ENCODE assay signal across 25 cellular contexts in the genomic region with DNA sequence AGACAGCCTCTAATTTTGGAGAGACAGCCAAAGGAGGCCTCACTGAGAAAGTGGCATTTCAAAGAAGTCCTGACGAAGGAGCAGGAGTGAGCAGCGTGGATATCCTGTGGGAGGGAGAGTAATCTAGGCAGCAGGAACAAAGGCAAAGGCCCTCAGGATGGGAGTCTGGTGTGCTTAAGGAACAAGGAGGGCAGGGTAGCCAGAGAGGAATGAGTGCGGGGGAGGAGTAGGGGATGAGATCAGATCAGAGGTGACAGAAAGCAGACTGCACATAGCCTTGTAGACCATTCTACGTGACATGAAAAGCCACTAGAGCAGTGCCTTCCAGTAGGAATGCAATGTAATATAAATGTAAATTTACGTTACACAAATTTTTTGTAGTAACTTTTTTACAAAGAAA. TPM values are rescaled to one million over a fixed set of nuclear protein-coding genes. Genes with fewer than 3 reads are reported as not detected.
DNase-seq lines count a peak whose midpoint lies in the region; ATAC-seq and TF ChIP-seq lines count a peak whose summit lies in the region.
"Had no signal": no experiment of that assay in that cellular context is flagged by ENCODE, and none has a peak within 500 bp of the region (broad histone marks: within the 10 kb centered on the region; RNA-seq: fewer than 3 reads in every experiment).

No MANE protein-coding gene starts in this region.

- intact Hi-C loops in heart left ventricle (cut with DNase I) = no loop called here
- intact Hi-C loops in CD4-positive, alpha-beta memory T cell (cut with micrococcal nuclease) = no loop called here
- intact Hi-C loops in right cardiac atrium (cut with DNase I) = no loop called here

- WGBS in heart left ventricle, 4 donors = 76 to 81% (median 78%) methylated on average over 5 of the region's 5 CpGs
- 79% methylated on average over 5 of the region's 5 CpGs for WGBS in right cardiac atrium

- POLR2A ChIA-PET in CD4-positive, alpha-beta memory T cell (lab: Charles Lee; ENCODE audit: partially characterized antibody) = no interaction called here

- H3K9me3 ChIP-seq in cardiac muscle cell (ENCODE audit: low read depth) = no peaks in the 10 kb centered on the region
- H3K9me3 ChIP-seq in heart left ventricle = peaks cover 0 to 14% (median 10%) of the 10 kb centered on the region in 12 donors
- no peaks in the 10 kb centered on the region for H3K9me3 ChIP-seq in CD4-positive, alpha-beta memory T cell (ENCODE audit: control insufficient read depth in 1 of 2, low read length in 2 of 2)
- peaks cover 2% of the 10 kb centered on the region for H3K9me3 ChIP-seq in right cardiac atrium (ENCODE audit: control insufficient read depth, low read length)
- H3K9me3 ChIP-seq: Caco-2 had no signal

- DNase-seq in cardiac muscle cell (ENCODE audit: low read depth in 1 of 2, low spot score in 1 of 2) = peak; percentile 17 to 41
- DNase-seq in heart left ventricle = no peak
- DNase-seq in ecto neural progenitor cell (ENCODE audit: low spot score) = peak; percentile 60
- DNase-seq in left kidney (ENCODE audit: low read depth, low spot score) = peak; percentile 42
- no peak for DNase-seq in CD4-positive, alpha-beta memory T cell
- DNase-seq in right cardiac atrium = no peak
- DNase-seq: activated CD4-positive, CD25-positive, alpha-beta regulatory T cell treated with anti-CD3 and anti-CD28 coated beads, Interleukin-2, amount 50 U/mL, for 72 hours; activated CD8-positive, alpha-beta memory T cell treated with anti-CD3 and anti-CD28 coated beads for 24 hours; activated naive CD4-positive, alpha-beta T cell treated with anti-CD3 and anti-CD28 coated beads for 36 hours; activated T-cell treated with anti-CD3 and anti-CD28 coated beads, Interleukin-2, amount 50 U/mL, for 48 hours; Caco-2; caudate nucleus; dorsolateral prefrontal cortex; HFFc6; IMR-90; left ventricle myocardium superior; NCI-H1930; NCI-H510A; occipital lobe; retina; stimulated activated CD4-positive, alpha-beta T cell treated with anti-CD3 and anti-CD28 coated beads, Interleukin-12 subunit alpha, Interleukin-12 subunit beta, amount 100 ng/mL, for 4 hours; stimulated activated CD8-positive, alpha-beta memory T cell treated with anti-CD3 and anti-CD28 coated beads, Interleukin-4, amount 100 ng/mL, for 48 hours; T-helper 9 cell had no signal

- CTCF ChIA-PET in CD4-positive, alpha-beta memory T cell (lab: Charles Lee; ENCODE audit: partially characterized antibody) = no interaction called here

- peaks cover 8 to 10% of the 10 kb centered on the region in 2 donors for H3K36me3 Mint-ChIP-seq in CD4-positive, alpha-beta memory T cell

- H3K36me3 ChIP-seq in cardiac muscle cell (no peaks in the 10 kb centered on the region), heart left ventricle (no peaks in the 10 kb centered on the region)
- H3K36me3 ChIP-seq in CD4-positive, alpha-beta memory T cell (ENCODE audit: insufficient read depth, low read length) = no peaks in the 10 kb centered on the region

- no peaks in the 10 kb centered on the region for H3K27me3 Mint-ChIP-seq in CD4-positive, alpha-beta memory T cell

- H3K27ac ChIP-seq in cardiac muscle cell (peak overlapping the region; percentile 63), heart left ventricle (no peak overlapping the region), right cardiac atrium (ENCODE audit: low read length) (no peak overlapping the region)
- H3K27ac ChIP-seq in CD4-positive, alpha-beta memory T cell (ENCODE audit: low read depth, low read length) = no peak overlapping the region
- H3K27ac ChIP-seq: dorsolateral prefrontal cortex had no signal

- H3K27me3 ChIP-seq in cardiac muscle cell (no peaks in the 10 kb centered on the region), heart left ventricle (no peaks in the 10 kb centered on the region), right cardiac atrium (ENCODE audit: control insufficient read depth, insufficient read depth) (no peaks in the 10 kb centered on the region)
- no peaks in the 10 kb centered on the region for H3K27me3 ChIP-seq in CD4-positive, alpha-beta memory T cell (ENCODE audit: insufficient read depth, low read length)
- H3K27me3 ChIP-seq: dorsolateral prefrontal cortex had no signal

- no peak overlapping the region for H3K27ac Mint-ChIP-seq in CD4-positive, alpha-beta memory T cell
- H3K27ac Mint-ChIP-seq: activated naive CD4-positive, alpha-beta T cell treated with anti-CD3 and anti-CD28 coated beads for 36 hours; HFFc6 had no signal

- no peak overlapping the region for H3K4me3 ChIP-seq in cardiac muscle cell
- H3K4me3 ChIP-seq in heart left ventricle = no peak overlapping the region
- no peak overlapping the region for H3K4me3 ChIP-seq in CD4-positive, alpha-beta memory T cell (ENCODE audit: low read length in 2 of 2)
- no peak overlapping the region for H3K4me3 ChIP-seq in right cardiac atrium (ENCODE audit: low read length)
- H3K4me3 ChIP-seq: dorsolateral prefrontal cortex had no signal

- H3K4me1 ChIP-seq in cardiac muscle cell (ENCODE audit: low read depth) (peaks cover 3% of the 10 kb centered on the region), heart left ventricle (peaks cover 0 to 24% (median 0%) of the 10 kb centered on the region in 12 donors), right cardiac atrium (ENCODE audit: control insufficient read depth, insufficient read depth, low read length) (no peaks in the 10 kb centered on the region)
- no peaks in the 10 kb centered on the region for H3K4me1 ChIP-seq in CD4-positive, alpha-beta memory T cell (ENCODE audit: insufficient read depth, low read length)
- H3K4me1 ChIP-seq: Caco-2 had no signal

- no peak overlapping the region for H3K4me3 Mint-ChIP-seq in CD4-positive, alpha-beta memory T cell
- H3K4me3 Mint-ChIP-seq: activated naive CD4-positive, alpha-beta T cell treated with anti-CD3 and anti-CD28 coated beads for 36 hours; HFFc6 had no signal

- H3K4me1 Mint-ChIP-seq in CD4-positive, alpha-beta memory T cell = peaks cover 14 to 24% (median 21%) of the 10 kb centered on the region in 4 donors

- no peak for TF ChIP-seq CTCF in cardiac muscle cell (IDR thresholded peaks at IDR 0.05; ENCODE audit: low read depth, low read length)
- TF ChIP-seq CTCF in heart left ventricle (IDR thresholded peaks at IDR 0.05) = no peak

- H3K9me3 Mint-ChIP-seq in CD4-positive, alpha-beta memory T cell = peaks cover 0 to 7% (median 6%) of the 10 kb centered on the region in 8 donors

- TF ChIP-seq POLR2A in heart left ventricle (IDR thresholded peaks at IDR 0.05) = no peak

- ATAC-seq in heart left ventricle (no peak), GM21423 (IDR thresholded peaks at IDR 0.05; ENCODE audit: unreplicated experiment) (no peak), right cardiac atrium (no peak), HG02623 (IDR thresholded peaks at IDR 0.05; ENCODE audit: unreplicated experiment) (no peak)
- ATAC-seq: left ventricle myocardium superior had no signal

RNA-seq across cellular contexts. Expression of gene SLC36A4, which starts 5.6 kb away (rescaled TPM):
- 16.2 and 26.2 TPM in 2 replicates for total RNA-seq in cardiac muscle cell
- 56.8 and 71.2 TPM in 2 replicates for polyA plus RNA-seq in cardiac muscle cell
- 10 to 100 TPM in 2 of 9 donors, 1 to 10 TPM in 7; 4.4 to 15.0 (median 7.4) TPM for total RNA-seq in heart left ventricle
- polyA plus RNA-seq in heart left ventricle = 10 to 100 TPM in 1 of 2 donors, 1 to 10 TPM in 1; 2.6 to 22.4 TPM
- 10 to 100 TPM; 15.4 to 21.5 TPM for total RNA-seq in CD4-positive, alpha-beta memory T cell
- polyA plus RNA-seq in CD4-positive, alpha-beta memory T cell = 10 to 100 TPM; 23.4 to 33.5 TPM
- total RNA-seq in right cardiac atrium = 10 to 100 TPM; 11.4 to 15.1 (median 12.3) TPM
- polyA plus RNA-seq in right cardiac atrium = 6.5 TPM

Comparison
In these comparisons a context has a peak if more than half of its experiments do, and no peak if none do; other contexts are left out.
1. DNase-seq: peak in cardiac muscle cell (2 of 2), ecto neural progenitor cell (single experiment) and left kidney (single experiment); none in heart left ventricle (0 of 5), CD4-positive, alpha-beta memory T cell (0 of 5) and right cardiac atrium (0 of 3).